Comparison of ENCODE assay signal across 1 cellular context in the genomic region with DNA sequence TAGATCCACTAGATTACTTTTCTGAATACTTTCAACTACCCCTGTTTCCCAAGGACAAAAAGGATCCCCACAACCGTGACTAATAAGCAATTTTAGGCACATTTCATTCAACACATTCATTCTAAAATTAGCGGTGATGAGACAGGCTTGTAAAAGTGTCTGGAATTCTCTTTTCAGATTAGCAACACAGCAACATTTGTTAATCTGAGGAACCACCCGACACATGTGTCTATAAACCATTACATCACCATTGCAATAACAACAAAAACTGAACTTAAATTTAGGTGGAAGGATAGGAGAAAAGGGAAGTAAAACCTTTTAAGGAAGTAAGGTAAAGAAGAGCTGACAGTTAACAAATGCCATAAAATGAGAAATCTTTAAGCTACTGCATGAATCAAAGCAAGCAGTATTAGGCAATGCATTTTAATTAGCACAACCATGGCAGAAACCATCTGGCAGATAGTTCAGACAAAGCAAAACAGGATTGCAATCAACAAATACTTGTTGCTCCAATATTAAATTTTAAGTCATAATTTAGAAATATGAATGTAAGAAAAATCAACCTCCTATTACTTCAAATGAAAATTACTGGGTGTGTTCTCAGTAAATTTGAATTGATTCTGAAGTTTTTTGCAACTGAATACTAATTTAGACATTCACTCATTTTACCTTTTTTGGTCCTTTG.
TF ChIP-seq lines count a peak whose summit lies in the region.

No MANE protein-coding gene starts in this region.

TF ChIP-seq in GM23338, 12 proteins besides CTCF, POLR2A, EP300 and RAD21:
- TF ChIP-seq POLR2AphosphoS5 (IDR thresholded peaks at IDR 0.05; ENCODE audit: low read depth) (no peak), JUNB (IDR thresholded peaks at IDR 0.05; ENCODE audit: unreplicated experiment) (no peak)
